In the genomic region with DNA sequence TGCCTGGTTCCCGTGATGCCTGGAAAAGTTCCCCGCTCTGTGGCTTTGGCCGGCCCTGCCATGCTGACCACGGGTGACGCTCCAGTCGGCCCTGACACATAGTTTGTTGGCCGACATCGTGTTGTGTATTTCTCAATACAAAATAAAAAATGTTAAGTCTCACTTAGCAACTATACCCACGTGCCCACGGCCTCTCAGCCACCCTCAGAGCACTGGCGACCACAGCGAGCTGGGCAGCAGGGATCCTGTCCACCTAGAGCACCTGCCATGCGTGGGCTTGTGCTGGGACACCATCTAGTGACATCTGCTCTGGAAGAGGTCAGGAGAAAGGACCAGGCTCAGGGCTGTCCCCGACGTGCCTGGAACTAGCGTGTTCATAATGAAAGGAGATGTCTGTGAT, we compare ENCODE assay signal across 23 cellular contexts.
"Had no signal": no experiment of that assay in that cellular context is flagged by ENCODE, and none has a peak within 500 bp of the region (broad histone marks: within the 10 kb centered on the region; RNA-seq: fewer than 3 reads in every experiment).

No MANE protein-coding gene starts in this region.

- DNase-seq: activated CD4-positive, alpha-beta T cell treated with anti-CD3 and anti-CD28 coated beads, Interleukin-2, amount 50 U/mL, for 48 hours; activated CD8-positive, alpha-beta memory T cell treated with anti-CD3 and anti-CD28 coated beads, Interleukin-2, amount 50 U/mL, for 48 hours; activated effector memory CD4-positive, alpha-beta T cell treated with Interleukin-2 at 50 U/mL for 16 hours; activated naive CD4-positive, alpha-beta T cell treated with anti-CD3 and anti-CD28 coated beads, Interleukin-2, amount 10 ng/mL, durations not matched to agents 7 days and 5 days; activated T-cell treated with anti-CD3 and anti-CD28 coated beads, Interleukin-2, amount 50 U/mL, for 48 hours; amygdala; body of pancreas; effector memory CD8-positive, alpha-beta T cell; islet precursor cell; left colon; lower lobe of right lung; mesendoderm; naive B cell; stimulated activated CD4-positive, alpha-beta T cell treated with anti-CD3 and anti-CD28 coated beads, Interleukin-2, amount 100 ng/mL, for 24 hours; stomach; T-cell; T-helper 9 cell had no signal

- H3K27me3 Mint-ChIP-seq: activated naive CD4-positive, alpha-beta T cell treated with anti-CD3 and anti-CD28 coated beads, Interleukin-2, amount 10 ng/mL, durations not matched to agents 7 days and 5 days; effector memory CD8-positive, alpha-beta T cell; naive B cell; T-cell had no signal

- H3K4me3 Mint-ChIP-seq: activated naive CD4-positive, alpha-beta T cell treated with anti-CD3 and anti-CD28 coated beads, Interleukin-2, amount 10 ng/mL, durations not matched to agents 7 days and 5 days; naive B cell; stimulated activated effector memory CD8-positive, alpha-beta T cell treated with anti-CD3 and anti-CD28 coated beads, Interleukin-12 subunit alpha, Interleukin-12 subunit beta, amount 100 ng/mL, for 72 hours; T-cell had no signal

- H3K9me3 Mint-ChIP-seq: effector memory CD8-positive, alpha-beta T cell had no signal

- H3K27me3 ChIP-seq: body of pancreas, esophagus muscularis mucosa, heart left ventricle, stomach, upper lobe of left lung had no signal

- H3K9me3 ChIP-seq: body of pancreas, esophagus muscularis mucosa, heart left ventricle, lower lobe of right lung, stomach, thoracic aorta, upper lobe of left lung had no signal

- H3K4me1 Mint-ChIP-seq: activated naive CD4-positive, alpha-beta T cell treated with anti-CD3 and anti-CD28 coated beads, Interleukin-2, amount 10 ng/mL, durations not matched to agents 7 days and 5 days; naive B cell had no signal

- H3K27ac ChIP-seq: body of pancreas, lower lobe of right lung, parathyroid adenoma, thoracic aorta, upper lobe of left lung had no signal

- H3K4me3 ChIP-seq: body of pancreas, esophagus muscularis mucosa, heart left ventricle, lower lobe of right lung, stomach, thoracic aorta, upper lobe of left lung had no signal

- H3K27ac Mint-ChIP-seq: activated naive CD4-positive, alpha-beta T cell treated with anti-CD3 and anti-CD28 coated beads, Interleukin-2, amount 10 ng/mL, durations not matched to agents 7 days and 5 days; stimulated activated effector memory CD8-positive, alpha-beta T cell treated with anti-CD3 and anti-CD28 coated beads, Interleukin-12 subunit alpha, Interleukin-12 subunit beta, amount 100 ng/mL, for 72 hours; T-cell had no signal

- ATAC-seq: body of pancreas; effector memory CD8-positive, alpha-beta T cell; heart left ventricle; left colon; lower lobe of right lung; stimulated activated effector memory CD8-positive, alpha-beta T cell treated with anti-CD3 and anti-CD28 coated beads, Interleukin-12 subunit alpha, Interleukin-12 subunit beta, amount 100 ng/mL, for 72 hours; T-cell had no signal

- H3K4me1 ChIP-seq: body of pancreas, lower lobe of right lung, parathyroid adenoma, upper lobe of left lung had no signal
